In genomic region chr6:136383271-136383670, GRCh38 we compare ENCODE assay signal across 27 cellular contexts.
"Had no signal": no experiment of that assay in that cellular context is flagged by ENCODE, and none has a peak within 500 bp of the region (broad histone marks: within the 10 kb centered on the region; RNA-seq: fewer than 3 reads in every experiment).

No MANE protein-coding gene starts in this region.

- H3K36me3 ChIP-seq: heart left ventricle, pancreas, prostate gland, sigmoid colon, thyroid gland had no signal

- H3K4me3 ChIP-seq: esophagus squamous epithelium, pancreas, prostate gland, sigmoid colon, thyroid gland, upper lobe of left lung had no signal

- H3K4me1 ChIP-seq: esophagus squamous epithelium, heart left ventricle, prostate gland, sigmoid colon, upper lobe of left lung had no signal

- H3K9me3 ChIP-seq: esophagus squamous epithelium, heart left ventricle, pancreas, prostate gland, sigmoid colon, thyroid gland, upper lobe of left lung had no signal

- DNase-seq: activated CD4-positive, alpha-beta memory T cell treated with anti-CD3 and anti-CD28 coated beads, Interleukin-2, amount 10 ng/mL, durations not matched to agents 7 days and 5 days; activated CD4-positive, alpha-beta T cell treated with anti-CD3 and anti-CD28 coated beads for 1 hour; activated CD4-positive, alpha-beta T cell treated with anti-CD3 and anti-CD28 coated beads, Interleukin-2, amount 10 ng/mL, durations not matched to agents 7 days and 5 days; activated CD8-positive, alpha-beta memory T cell treated with anti-CD3 and anti-CD28 coated beads, Interleukin-2, amount 50 U/mL, for 48 hours; activated gamma-delta T cell treated with Interleukin-2 at 50 U/mL for 16 hours; activated naive CD4-positive, alpha-beta T cell treated with anti-CD3 and anti-CD28 coated beads, Interleukin-2, amount 50 U/mL, for 16 hours; activated T-cell treated with anti-CD3 and anti-CD28 coated beads, Interleukin-2, amount 50 U/mL, for 24 hours; amygdala; caudate nucleus; esophagus squamous epithelium; foreskin fibroblast; heart left ventricle; hypothalamus; immature natural killer cell; naive thymus-derived CD8-positive, alpha-beta T cell; nucleus accumbens; pancreas; retina; sigmoid colon; small intestine; stimulated activated CD4-positive, alpha-beta T cell treated with anti-CD3 and anti-CD28 coated beads, Interleukin-4, amount 100 ng/mL, for 24 hours; T-helper 2 cell; thyroid gland; upper lobe of left lung had no signal

- H3K27me3 ChIP-seq: esophagus squamous epithelium, heart left ventricle, pancreas, sigmoid colon, thyroid gland, upper lobe of left lung had no signal

- H3K27ac ChIP-seq: epithelial cell of prostate, esophagus squamous epithelium, heart left ventricle, pancreas, prostate gland, sigmoid colon, thyroid gland, upper lobe of left lung had no signal

- ATAC-seq: heart left ventricle; naive thymus-derived CD8-positive, alpha-beta T cell; pancreas; stimulated activated effector memory CD8-positive, alpha-beta T cell treated with anti-CD3 and anti-CD28 coated beads, Interleukin-12 subunit alpha, Interleukin-12 subunit beta, amount 100 ng/mL, for 72 hours had no signal
